In the genomic region with DNA sequence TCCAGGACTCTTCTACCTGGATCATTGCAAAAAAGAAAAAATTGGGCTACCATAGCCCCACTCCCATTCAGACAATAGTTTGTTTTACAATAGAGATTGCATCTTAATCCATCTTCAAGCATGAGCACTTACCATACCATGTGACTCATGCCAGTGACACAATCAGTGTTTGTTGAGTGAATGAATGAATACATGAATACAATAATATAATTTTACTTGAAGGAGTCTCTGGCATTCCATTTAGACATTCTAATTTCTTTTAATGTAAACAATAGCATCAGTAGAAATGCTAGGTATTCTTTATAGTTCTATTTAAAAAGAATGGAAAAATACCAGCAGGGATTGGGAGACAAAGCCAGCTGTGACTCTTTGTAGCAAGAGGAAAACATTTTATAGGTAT, we compare ENCODE assay signal across 31 cellular contexts.
DNase-seq lines count a peak whose midpoint lies in the region; ATAC-seq and FAIRE-seq lines count a peak whose summit lies in the region.
"Had no signal": no experiment of that assay in that cellular context is flagged by ENCODE, and none has a peak within 500 bp of the region (broad histone marks: within the 10 kb centered on the region; RNA-seq: fewer than 3 reads in every experiment).

No MANE protein-coding gene starts in this region.

- peak overlapping the region; percentile 89 for H3K27ac Mint-ChIP-seq in activated naive CD8-positive, alpha-beta T cell
- H3K27ac Mint-ChIP-seq in activated naive CD8-positive, alpha-beta T cell treated with anti-CD3 and anti-CD28 coated beads, Interleukin-2, amount 50 U/mL, for 24 hours: no peak overlapping the region
- H3K27ac Mint-ChIP-seq in T-helper 17 cell: no peak overlapping the region
- no peak overlapping the region for H3K27ac Mint-ChIP-seq in activated naive CD4-positive, alpha-beta T cell treated with anti-CD3 and anti-CD28 coated beads, Interleukin-2, amount 10 ng/mL, durations not matched to agents 7 days and 5 days
- H3K27ac Mint-ChIP-seq: activated CD8-positive, alpha-beta T cell treated with anti-CD3 and anti-CD28 coated beads, Interleukin-2, amount 10 ng/mL, durations not matched to agents 7 days and 5 days; B cell; CD8-positive, alpha-beta T cell; IgD-negative memory B cell; immature natural killer cell; naive thymus-derived CD8-positive, alpha-beta T cell; T-helper 1 cell treated with Interleukin-12 subunit alpha and Interleukin-12 subunit beta and Interleukin-4 antibody, amounts not matched to agents 30 μg/mL and 1 μg/mL, for 36 hours had no signal

- no peak overlapping the region for H3K4me3 Mint-ChIP-seq in activated naive CD8-positive, alpha-beta T cell
- H3K4me3 Mint-ChIP-seq in activated naive CD8-positive, alpha-beta T cell treated with anti-CD3 and anti-CD28 coated beads, Interleukin-2, amount 50 U/mL, for 24 hours: no peak overlapping the region
- H3K4me3 Mint-ChIP-seq in T-helper 17 cell: no peak overlapping the region
- H3K4me3 Mint-ChIP-seq in activated naive CD4-positive, alpha-beta T cell treated with anti-CD3 and anti-CD28 coated beads, Interleukin-2, amount 10 ng/mL, durations not matched to agents 7 days and 5 days: no peak overlapping the region
- H3K4me3 Mint-ChIP-seq: activated CD8-positive, alpha-beta T cell treated with anti-CD3 and anti-CD28 coated beads, Interleukin-2, amount 10 ng/mL, durations not matched to agents 7 days and 5 days; B cell; CD8-positive, alpha-beta T cell; IgD-negative memory B cell; immature natural killer cell; naive thymus-derived CD8-positive, alpha-beta T cell; T-helper 1 cell treated with Interleukin-12 subunit alpha and Interleukin-12 subunit beta and Interleukin-4 antibody, amounts not matched to agents 30 μg/mL and 1 μg/mL, for 36 hours had no signal

- DNase-seq in activated naive CD8-positive, alpha-beta T cell treated with anti-CD3 and anti-CD28 coated beads, Interleukin-2, amount 50 U/mL, for 24 hours: no peak
- DNase-seq in RCC 7860 (ENCODE audit: low spot score): peak; percentile 27
- DNase-seq in epithelial cell of prostate (ENCODE audit: low read depth, low spot score): no peak
- peak; percentile 43 for DNase-seq in renal cortical epithelial cell (ENCODE audit: low read depth)
- no peak for DNase-seq in T-helper 17 cell
- no peak for DNase-seq in activated naive CD4-positive, alpha-beta T cell treated with anti-CD3 and anti-CD28 coated beads, Interleukin-2, amount 10 ng/mL, durations not matched to agents 7 days and 5 days
- DNase-seq in GM19239 (ENCODE audit: insufficient read length, low spot score): no peak
- DNase-seq: 8988T; activated CD4-positive, alpha-beta T cell treated with anti-CD3 and anti-CD28 coated beads for 1 hour; activated CD8-positive, alpha-beta T cell treated with anti-CD3 and anti-CD28 coated beads, Interleukin-2, amount 10 ng/mL, durations not matched to agents 7 days and 5 days; activated effector memory CD4-positive, alpha-beta T cell treated with anti-CD3 and anti-CD28 coated beads, Interleukin-2, amount 50 U/mL, for 16 hours; adrenal gland; CD8-positive, alpha-beta T cell; colonic mucosa; DMS 273 treated with DMSO at 0.1 percent for 48 hours; effector memory CD4-positive, alpha-beta T cell; hypothalamus; immature natural killer cell; naive thymus-derived CD8-positive, alpha-beta T cell; NCI-H2029; NCI-H526 treated with DMSO at 0.1 percent for 48 hours; nucleus accumbens; RPMI8226; SK-N-SH; stomach; thyroid gland had no signal

- no peaks in the 10 kb centered on the region for H3K9me3 ChIP-seq in T-helper 17 cell (ENCODE audit: control insufficient read depth, low read length, poor library complexity, severe bottlenecking)
- H3K9me3 ChIP-seq: adrenal gland, colonic mucosa, SK-N-SH, stomach, thyroid gland had no signal

- H3K4me1 Mint-ChIP-seq in activated naive CD8-positive, alpha-beta T cell (ENCODE audit: low read depth): peaks cover 36% of the 10 kb centered on the region
- peaks cover 42% of the 10 kb centered on the region for H3K4me1 Mint-ChIP-seq in activated naive CD8-positive, alpha-beta T cell treated with anti-CD3 and anti-CD28 coated beads, Interleukin-2, amount 50 U/mL, for 24 hours
- peaks cover 3% of the 10 kb centered on the region for H3K4me1 Mint-ChIP-seq in T-helper 17 cell
- no peaks in the 10 kb centered on the region for H3K4me1 Mint-ChIP-seq in activated naive CD4-positive, alpha-beta T cell treated with anti-CD3 and anti-CD28 coated beads, Interleukin-2, amount 10 ng/mL, durations not matched to agents 7 days and 5 days
- H3K4me1 Mint-ChIP-seq: immature natural killer cell; naive thymus-derived CD8-positive, alpha-beta T cell had no signal

- no peak for ATAC-seq in activated naive CD8-positive, alpha-beta T cell treated with anti-CD3 and anti-CD28 coated beads, Interleukin-2, amount 50 U/mL, for 24 hours
- ATAC-seq in T-helper 17 cell: no peak
- ATAC-seq: activated CD8-positive, alpha-beta T cell treated with anti-CD3 and anti-CD28 coated beads, Interleukin-2, amount 10 ng/mL, durations not matched to agents 7 days and 5 days; CD8-positive, alpha-beta T cell; naive thymus-derived CD8-positive, alpha-beta T cell had no signal

- no peaks in the 10 kb centered on the region for H3K36me3 Mint-ChIP-seq in activated naive CD8-positive, alpha-beta T cell
- no peaks in the 10 kb centered on the region for H3K36me3 Mint-ChIP-seq in activated naive CD8-positive, alpha-beta T cell treated with anti-CD3 and anti-CD28 coated beads, Interleukin-2, amount 50 U/mL, for 24 hours (ENCODE audit: low read depth)
- no peaks in the 10 kb centered on the region for H3K36me3 Mint-ChIP-seq in T-helper 17 cell (ENCODE audit: low read depth)
- H3K36me3 Mint-ChIP-seq in activated naive CD4-positive, alpha-beta T cell treated with anti-CD3 and anti-CD28 coated beads, Interleukin-2, amount 10 ng/mL, durations not matched to agents 7 days and 5 days: no peaks in the 10 kb centered on the region
- H3K36me3 Mint-ChIP-seq: CD8-positive, alpha-beta T cell; IgD-negative memory B cell; immature natural killer cell; naive thymus-derived CD8-positive, alpha-beta T cell had no signal

- no peaks in the 10 kb centered on the region for H3K9me3 Mint-ChIP-seq in activated naive CD8-positive, alpha-beta T cell (ENCODE audit: low read depth)
- no peaks in the 10 kb centered on the region for H3K9me3 Mint-ChIP-seq in activated naive CD8-positive, alpha-beta T cell treated with anti-CD3 and anti-CD28 coated beads, Interleukin-2, amount 50 U/mL, for 24 hours
- H3K9me3 Mint-ChIP-seq in activated naive CD4-positive, alpha-beta T cell treated with anti-CD3 and anti-CD28 coated beads, Interleukin-2, amount 10 ng/mL, durations not matched to agents 7 days and 5 days: no peaks in the 10 kb centered on the region
- H3K9me3 Mint-ChIP-seq: CD8-positive, alpha-beta T cell; immature natural killer cell; naive thymus-derived CD8-positive, alpha-beta T cell; T-helper 1 cell treated with Interleukin-12 subunit alpha and Interleukin-12 subunit beta and Interleukin-4 antibody, amounts not matched to agents 30 μg/mL and 1 μg/mL, for 36 hours had no signal

- H3K27ac ChIP-seq in epithelial cell of prostate: peak overlapping the region; percentile 98
- H3K27ac ChIP-seq: adrenal gland, colonic mucosa, stomach, thyroid gland had no signal

- H3K27me3 Mint-ChIP-seq in activated naive CD8-positive, alpha-beta T cell: peaks cover 2% of the 10 kb centered on the region
- H3K27me3 Mint-ChIP-seq in activated naive CD8-positive, alpha-beta T cell treated with anti-CD3 and anti-CD28 coated beads, Interleukin-2, amount 50 U/mL, for 24 hours: peaks cover 17% of the 10 kb centered on the region
- peaks cover 39% of the 10 kb centered on the region for H3K27me3 Mint-ChIP-seq in T-helper 17 cell
- H3K27me3 Mint-ChIP-seq in activated naive CD4-positive, alpha-beta T cell treated with anti-CD3 and anti-CD28 coated beads, Interleukin-2, amount 10 ng/mL, durations not matched to agents 7 days and 5 days: no peaks in the 10 kb centered on the region

- peak; percentile 47 for FAIRE-seq in RCC 7860 (lab: Jason Lieb, UNC)
- no peak for FAIRE-seq in GM19239 (lab: Jason Lieb, UNC)
- FAIRE-seq: H54 had no signal

- CTCF ChIA-PET in activated naive CD4-positive, alpha-beta T cell treated with anti-CD3 and anti-CD28 coated beads, Interleukin-2, amount 10 ng/mL, durations not matched to agents 7 days and 5 days (lab: Charles Lee): no interaction called here

Comparison
In these comparisons a context has a peak if more than half of its experiments do, and no peak if none do; other contexts are left out.
1. DNase-seq: peak in RCC 7860 (single experiment) and renal cortical epithelial cell (single experiment); none in activated naive CD8-positive, alpha-beta T cell treated with anti-CD3 and anti-CD28 coated beads, Interleukin-2, amount 50 U/mL, for 24 hours (single experiment), epithelial cell of prostate (single experiment), T-helper 17 cell (0 of 3), activated naive CD4-positive, alpha-beta T cell treated with anti-CD3 and anti-CD28 coated beads, Interleukin-2, amount 10 ng/mL, durations not matched to agents 7 days and 5 days (single experiment) and GM19239 (single experiment).